Comparison of ENCODE assay signal across 12 cellular contexts in the genomic region with DNA sequence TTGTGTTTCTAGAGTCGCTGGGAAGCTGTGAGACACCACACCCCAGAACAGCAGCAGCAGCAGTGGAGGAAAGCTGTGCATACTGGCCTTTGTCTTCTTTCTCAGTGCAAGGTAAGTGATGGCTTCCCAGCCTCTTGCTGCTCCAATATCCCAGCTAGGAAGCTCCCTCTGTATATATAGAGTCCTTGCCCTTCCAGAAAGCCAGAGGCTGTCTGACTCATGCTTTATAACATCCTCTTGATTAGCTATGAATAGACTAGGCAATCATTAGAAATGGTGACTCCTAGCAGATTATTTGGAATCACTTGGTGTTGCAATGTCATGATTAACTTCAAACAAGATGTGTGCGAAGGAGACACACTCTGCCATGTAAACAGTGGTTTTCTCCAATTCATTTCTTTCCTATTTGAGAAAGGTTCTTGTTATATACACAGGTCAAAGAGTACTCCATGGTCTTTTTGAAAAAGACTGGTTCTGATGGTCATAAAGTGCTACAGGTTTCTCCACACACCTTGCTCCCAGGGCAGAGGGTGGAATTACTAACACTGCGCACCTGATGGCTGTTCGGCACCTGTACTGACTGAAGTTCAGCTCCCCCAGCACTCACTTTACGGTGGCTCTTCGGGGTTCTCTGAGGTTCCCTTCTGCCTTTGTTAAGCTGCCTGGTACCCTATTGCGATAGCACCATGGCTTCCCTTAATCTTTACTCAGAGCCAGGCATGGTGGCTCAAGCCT. TPM values are rescaled to one million over a fixed set of nuclear protein-coding genes. Genes with fewer than 3 reads are reported as not detected.
A peak's percentile ranks its signal among the peaks of the same experiment; 100 is the strongest.
DNase-seq lines count a peak whose midpoint lies in the region; ATAC-seq and TF ChIP-seq lines count a peak whose summit lies in the region.
"Had no signal": no experiment of that assay in that cellular context is flagged by ENCODE, and none has a peak within 500 bp of the region (broad histone marks: within the 10 kb centered on the region; RNA-seq: fewer than 3 reads in every experiment).

A gene (minus strand): TSS at position 149 of the 735 bp plus-strand sequence. CDS start 68 bp downstream, at position 81.

- H3K27me3 ChIP-seq in ACC112 (ENCODE audit: insufficient read depth, low read length) (no peaks in the 10 kb centered on the region), hepatocyte (no peaks in the 10 kb centered on the region)

- H2AFZ ChIP-seq in ACC112 (ENCODE audit: low read length, unreplicated experiment) (no peak within 1 kb of the TSS), hepatocyte (no peak within 1 kb of the TSS)

- no peaks in the 10 kb centered on the region for H3K36me3 ChIP-seq in ACC112 (ENCODE audit: insufficient read depth, low read length)
- H3K36me3 ChIP-seq in hepatocyte (replicated peaks; ENCODE audit: insufficient read depth, low read depth) = no peaks in the 10 kb centered on the region

- peaks cover 10% of the 10 kb centered on the region; the same call in 1 of the 2 replicates for H3K36me3 Mint-ChIP-seq in HFFc6 (ENCODE audit: low read depth)

- DNase-seq in HFFc6 (peak; percentile 86), astrocyte of the spinal cord (ENCODE audit: low read depth, low spot score) (peak; percentile 45), hepatocyte (ENCODE audit: low spot score) (peak; percentile 64), NK-92 (lab: John Stamatoyannopoulos, UW; ENCODE audit: unreplicated experiment) (no peak)
- DNase-seq: activated naive CD4-positive, alpha-beta T cell treated with anti-CD3 and anti-CD28 coated beads for 36 hours; NCI-H1092 treated with DMSO at 0.1 percent for 48 hours; T-helper 9 cell had no signal

- no peaks in the 10 kb centered on the region for H3K9me3 ChIP-seq in hepatocyte (ENCODE audit: low read depth)

- WGBS in hepatocyte (ENCODE audit: low lambda C conversion rate, missing lambda C conversion rate) = 76% methylated on average over 7 of the region's 7 CpGs

- peak within 1 kb of the TSS; percentile 93 for H3K27ac Mint-ChIP-seq in HFFc6
- H3K27ac Mint-ChIP-seq: activated naive CD4-positive, alpha-beta T cell treated with anti-CD3 and anti-CD28 coated beads for 36 hours had no signal

- ATAC-seq in HG02588 (IDR thresholded peaks at IDR 0.05; ENCODE audit: unreplicated experiment) = no peak
- no peak for ATAC-seq in HG02610 (IDR thresholded peaks at IDR 0.05; ENCODE audit: unreplicated experiment)
- no peak for ATAC-seq in GM18520 (IDR thresholded peaks at IDR 0.05; ENCODE audit: unreplicated experiment)

- no peak for TF ChIP-seq CTCF in HFFc6 (IDR thresholded peaks at IDR 0.05)
- TF ChIP-seq CTCF in astrocyte of the spinal cord (IDR thresholded peaks at IDR 0.05; ENCODE audit: low read depth, low read length) = no peak
- no peak for TF ChIP-seq CTCF in hepatocyte (IDR thresholded peaks at IDR 0.05; ENCODE audit: poor library complexity)

- no peaks in the 10 kb centered on the region for H3K9me3 Mint-ChIP-seq in HFFc6
- H3K9me3 Mint-ChIP-seq: activated naive CD4-positive, alpha-beta T cell treated with anti-CD3 and anti-CD28 coated beads for 36 hours had no signal

- in situ Hi-C loops in astrocyte of the spinal cord (cut with HindIII; ENCODE audit: low sequenced_read_pairs) = no loop called here

- H3K79me2 ChIP-seq in ACC112 (ENCODE audit: control insufficient read depth, insufficient read depth, low read length, unreplicated experiment) = no peaks in the 10 kb centered on the region
- H3K79me2 ChIP-seq in hepatocyte = no peaks in the 10 kb centered on the region

- peak within 1 kb of the TSS; percentile 83 for H3K4me3 Mint-ChIP-seq in HFFc6
- H3K4me3 Mint-ChIP-seq: activated naive CD4-positive, alpha-beta T cell treated with anti-CD3 and anti-CD28 coated beads for 36 hours had no signal

- H4K20me1 ChIP-seq in hepatocyte (ENCODE audit: insufficient read depth, poor library complexity, severe bottlenecking) = no peaks in the 10 kb centered on the region

- H3K4me1 Mint-ChIP-seq in HFFc6 (ENCODE audit: low read depth) = peaks cover 76% of the 10 kb centered on the region

- H3K27me3 Mint-ChIP-seq in HFFc6 (ENCODE audit: insufficient read depth) = peaks cover 3% of the 10 kb centered on the region; the same call in 1 of the 2 replicates

- H3K4me3 ChIP-seq in ACC112 (ENCODE audit: low read depth, low read length) (no peak within 1 kb of the TSS), astrocyte of the spinal cord (ENCODE audit: low read depth, low read length) (no peak within 1 kb of the TSS), hepatocyte (no peak within 1 kb of the TSS)

- peaks cover 24% of the 10 kb centered on the region for H3K4me1 ChIP-seq in ACC112 (ENCODE audit: control insufficient read depth, insufficient read depth, low read length, unreplicated experiment)
- H3K4me1 ChIP-seq in hepatocyte (ENCODE audit: insufficient read depth) = peaks cover 9% of the 10 kb centered on the region

- H3K9me2 ChIP-seq in hepatocyte (replicated peaks; ENCODE audit: insufficient read depth) = no peaks in the 10 kb centered on the region

- H3K4me2 ChIP-seq in hepatocyte = peak within 1 kb of the TSS; percentile 61

- peak within 1 kb of the TSS; percentile 71; the same call in 1 of the 2 replicates for H3K27ac ChIP-seq in ACC112 (ENCODE audit: low read depth, low read length)
- H3K27ac ChIP-seq in hepatocyte = peak within 1 kb of the TSS; percentile 88

RNA-seq across cellular contexts. Expression of the gene that starts here (rescaled TPM):
- 1,000 to 10,000 TPM in 4 of 6 experiments, 100 to 1,000 TPM in 2; 523 to 1,218 (median 1,082) TPM for total RNA-seq in HFFc6 (2021; fragmentation: NEBNext Ultra II Directional; extraction: Animal tissue kit (Norgen Biotek cat#: 25700))
- 24.6 and 30.2 TPM in 2 replicates for total RNA-seq in hepatocyte
- polyA plus RNA-seq in hepatocyte = 8.4 and 10.1 TPM in 2 replicates
- total RNA-seq: activated naive CD4-positive, alpha-beta T cell treated with anti-CD3 and anti-CD28 coated beads for 36 hours; lower leg skin had no signal

Comparison
In these comparisons a context has a peak if more than half of its experiments do, and no peak if none do; other contexts are left out.
1. RNA of the gene that starts here (total RNA-seq): 523 to 1,218 TPM in HFFc6; 24.6 to 30.2 TPM in hepatocyte; every median in the first group is over 10 times any median in the second.